Comparison of ENCODE assay signal across 8 cellular contexts in the genomic region with DNA sequence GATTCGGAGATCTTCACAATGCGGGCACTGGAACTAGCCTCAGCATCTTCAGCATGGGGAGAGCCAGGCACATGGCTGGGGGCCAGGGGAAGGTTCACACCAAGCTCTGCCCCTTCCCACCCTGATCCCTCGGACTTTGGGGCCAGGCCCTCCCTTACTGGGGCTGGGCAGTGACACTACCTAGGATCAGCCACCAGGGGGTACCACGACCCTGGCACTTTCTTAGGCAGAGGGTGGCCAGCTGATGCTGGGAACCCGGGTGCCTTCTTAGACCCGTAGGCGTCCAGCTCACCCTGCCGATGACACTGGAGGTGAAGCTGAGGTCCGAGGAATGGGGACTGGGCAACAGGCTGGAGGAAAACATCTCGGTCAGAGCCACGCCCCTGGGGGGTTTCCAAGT. TPM values are rescaled to one million over a fixed set of nuclear protein-coding genes. Genes with fewer than 3 reads are reported as not detected.
A peak's percentile ranks its signal among the peaks of the same experiment; 100 is the strongest.
DNase-seq lines count a peak whose midpoint lies in the region; ATAC-seq, FAIRE-seq and TF ChIP-seq lines count a peak whose summit lies in the region.
"Not testable (repeated sequence)": the region's sequence is repeated elsewhere in the genome, so short reads cannot be mapped to it uniquely, and the experiment has no call there.

No MANE protein-coding gene starts in this region.

- not testable (repeated sequence) for H3K4me1 Mint-ChIP-seq in activated naive CD4-positive, alpha-beta T cell treated with anti-CD3 and anti-CD28 coated beads, Interleukin-2, amount 10 ng/mL, durations not matched to agents 7 days and 5 days

- not testable (repeated sequence) for TF ChIP-seq EP300 in A549 (IDR thresholded peaks at IDR 0.05); HepG2 (IDR thresholded peaks at IDR 0.05; ENCODE audit: low read depth in 2 of 2, low read length in 2 of 2); HepG2 (CRISPR knock-in tag; IDR thresholded peaks at IDR 0.05; ENCODE audit: borderline replicate concordance)

- H3K79me2 ChIP-seq in HepG2 (ENCODE audit: insufficient read depth, low read length): not testable (repeated sequence)

- H3K4me3 Mint-ChIP-seq in activated naive CD4-positive, alpha-beta T cell treated with anti-CD3 and anti-CD28 coated beads, Interleukin-2, amount 10 ng/mL, durations not matched to agents 7 days and 5 days: not testable (repeated sequence)

- H3K27ac Mint-ChIP-seq in activated naive CD4-positive, alpha-beta T cell treated with anti-CD3 and anti-CD28 coated beads, Interleukin-2, amount 10 ng/mL, durations not matched to agents 7 days and 5 days: not testable (repeated sequence)

- BruUV-seq in HepG2 (replicated peaks; lab: Mats Ljungman, UMichigan): not testable (repeated sequence)

- not testable (repeated sequence) for H3K9ac ChIP-seq in HepG2 (ENCODE audit: insufficient read depth, low read depth, low read length)

- H3K36me3 ChIP-seq in HepG2 (replicated peaks in 1 of 2; ENCODE audit: control insufficient read depth in 1 of 2, insufficient read depth in 2 of 2, low read length in 2 of 2); gastrocnemius medialis: not testable (repeated sequence)

- not testable (repeated sequence) for FAIRE-seq in A549 (lab: Jason Lieb, UNC); HepG2 (lab: Jason Lieb, UNC)

- intact Hi-C loops in HepG2 (cut with micrococcal nuclease; ENCODE audit: unreplicated experiment); gastrocnemius medialis (cut with DNase I; ENCODE audit: low total_unique reads): not testable (repeated sequence)

- not testable (repeated sequence) for H4K20me1 ChIP-seq in HepG2 (ENCODE audit: insufficient read depth, low read length)

- H2AFZ ChIP-seq in HepG2 (ENCODE audit: low read length): not testable (repeated sequence)

- H3K4me3 ChIP-seq in A549; epithelial cell of esophagus (ENCODE audit: low read length); HepG2 (replicated peaks in 1 of 3; ENCODE audit: insufficient read depth in 1 of 3, low read depth in 2 of 3, low read length in 3 of 3); gastrocnemius medialis: not testable (repeated sequence)

- H3K27ac ChIP-seq in A549; RWPE1; HepG2 (ENCODE audit: extremely low read length, insufficient read depth, low read length); gastrocnemius medialis: not testable (repeated sequence)

- in situ Hi-C loops in HepG2 (cut with HindIII; ENCODE audit: extremely low pct_ligation_motif_present, low pct_unique_long_range_greater_than_20kb); gastrocnemius medialis (cut with MboI; ENCODE audit: low sequenced_read_pairs in 4 of 4): not testable (repeated sequence)

- not testable (repeated sequence) for H3K4me1 ChIP-seq in A549, gastrocnemius medialis
- H3K4me1 ChIP-seq in HepG2 (ENCODE audit: insufficient read depth, low read length): peaks cover 35% of the 10 kb centered on the region

- H3K36me3 Mint-ChIP-seq in activated naive CD4-positive, alpha-beta T cell treated with anti-CD3 and anti-CD28 coated beads, Interleukin-2, amount 10 ng/mL, durations not matched to agents 7 days and 5 days: not testable (repeated sequence)

- DNase-seq in A549 (ENCODE audit: low read depth in 1 of 2, low spot score in 1 of 2) (peak in 1 of 2 experiments; percentile 16), ELR (ENCODE audit: low read depth) (peak; percentile 58), LHCN-M2 (ENCODE audit: low read depth) (peak; percentile 1), epithelial cell of esophagus (ENCODE audit: low read depth) (peak; percentile 4)
- DNase-seq in RWPE1 (ENCODE audit: low spot score); HepG2 (ENCODE audit: low spot score); gastrocnemius medialis: not testable (repeated sequence)
- peak; percentile 44 for DNase-seq in activated naive CD4-positive, alpha-beta T cell treated with anti-CD3 and anti-CD28 coated beads, Interleukin-2, amount 10 ng/mL, durations not matched to agents 7 days and 5 days

- H3K9me3 Mint-ChIP-seq in activated naive CD4-positive, alpha-beta T cell treated with anti-CD3 and anti-CD28 coated beads, Interleukin-2, amount 10 ng/mL, durations not matched to agents 7 days and 5 days: not testable (repeated sequence)

- not testable (repeated sequence) for H3K4me2 ChIP-seq in A549; HepG2 (ENCODE audit: low read depth, low read length)

- TF ChIP-seq CTCF in A549 (IDR thresholded peaks at IDR 0.05) (peak; percentile 6; the same call in 1 of the 3 replicates), RWPE1 (conservative IDR thresholded peaks at IDR 0.05; ENCODE audit: low read depth) (peak; percentile 18; the same call in 1 of the 2 replicates), epithelial cell of esophagus (IDR thresholded peaks at IDR 0.05; ENCODE audit: insufficient read depth, low read depth, low read length, missing control alignments) (peak; percentile 30), HepG2 (CRISPR knock-in tag; IDR thresholded peaks at IDR 0.05) (peak; percentile 51), gastrocnemius medialis (IDR thresholded peaks at IDR 0.05 in 4 of 5, conservative IDR thresholded peaks at IDR 0.05 in 1 of 5) (peak in 4 of 5 experiments; percentile 12 to 46 (median 31))

- 17% methylated on average over 1 of the region's 11 CpGs for WGBS in A549 (ENCODE audit: missing lambda C conversion rate)
- WGBS in HepG2 (ENCODE audit: low lambda C conversion rate): 67% methylated on average over 3 of the region's 11 CpGs

- not testable (repeated sequence) for ATAC-seq in A549, HepG2, gastrocnemius medialis

- H3K27me3 ChIP-seq in HepG2 (ENCODE audit: control insufficient read depth in 1 of 2, insufficient read depth in 2 of 2, low read length in 2 of 2); gastrocnemius medialis: not testable (repeated sequence)

- POLR2A ChIA-PET in A549 (lab: Yijun Ruan, JAX); RWPE1 (lab: Yijun Ruan, JAX; ENCODE audit: low non-redundant PET); HepG2 (lab: Yijun Ruan, JAX): not testable (repeated sequence)

- TF ChIP-seq RAD21 in A549 (conservative IDR thresholded peaks at IDR 0.05 in 1 of 2, IDR thresholded peaks at IDR 0.05 in 1 of 2) (0 out of 5 replicates have a peak, but pooled peaks of 1 of the 2 experiments have one; percentile 4), HepG2 (CRISPR knock-in tag; IDR thresholded peaks at IDR 0.05) (peak; percentile 44)

- CTCF ChIA-PET in A549 (lab: Yijun Ruan, JAX): interaction anchor here (0.9 kb wide), 1 partner anchor 129 kb away, joined by 4 read pairs; no protein-coding TSS in a partner anchor
- CTCF ChIA-PET in RWPE1 (lab: Yijun Ruan, JAX); activated naive CD4-positive, alpha-beta T cell treated with anti-CD3 and anti-CD28 coated beads, Interleukin-2, amount 10 ng/mL, durations not matched to agents 7 days and 5 days (lab: Charles Lee); HepG2 (lab: Yijun Ruan, JAX; ENCODE audit: low intra/inter-chr PET ratio, low total read pairs): not testable (repeated sequence)

- not testable (repeated sequence) for H3K27me3 Mint-ChIP-seq in activated naive CD4-positive, alpha-beta T cell treated with anti-CD3 and anti-CD28 coated beads, Interleukin-2, amount 10 ng/mL, durations not matched to agents 7 days and 5 days

- not testable (repeated sequence) for TF ChIP-seq POLR2A in A549 (IDR thresholded peaks at IDR 0.05; ENCODE audit: low read length); HepG2 (IDR thresholded peaks at IDR 0.05; ENCODE audit: insufficient read depth in 1 of 2, low read depth in 2 of 2, low read length in 2 of 2); gastrocnemius medialis (IDR thresholded peaks at IDR 0.05)

- H3K9me3 ChIP-seq in A549; HepG2 (ENCODE audit: low read length); gastrocnemius medialis: not testable (repeated sequence)

RNA-seq across cellular contexts. Expression of a gene that starts 26.1 kb away (rescaled TPM):
- polyA plus RNA-seq in A549 (2011; rRNA removed) (50.1 and 51.5 TPM in 2 replicates), A549 (2017; fragmentation: RNase III; extraction: RNeasy Plus Mini Kit Qiagen cat#74134 plus additional on column Dnase treatment) (102 to 125 TPM (median 118 TPM) in 3 replicates), HepG2 (2011; rRNA removed) (103 and 150 TPM in 2 replicates)
- polyA plus RNA-seq in A549 (2012; cell fraction: cytosol; rRNA removed): 89.3 and 113 TPM in 2 replicates
- polyA plus RNA-seq in A549 (2012; cell fraction: nucleus; rRNA removed): 325 and 377 TPM in 2 replicates
- 43.4 and 61.4 TPM in 2 replicates for polyA minus RNA-seq in A549 (2011; rRNA and poly(A)+ RNA removed)
- total RNA-seq in LHCN-M2 (2014; rRNA removed) (1.1 and 2.5 TPM in 2 replicates), HepG2 (2016; rRNA removed; fragmentation: Illumina TruSeq; extraction: Trizol) (11.6 and 29.9 TPM in 2 replicates), gastrocnemius medialis (1 to 10 TPM in 2 of 4 donors, under 1 TPM in 2; 0.29 to 1.3 (median 0.94) TPM)
- polyA plus RNA-seq in LHCN-M2 (2012): 1.6 TPM
- 6.9 and 7.0 TPM in 2 replicates for total RNA-seq in HepG2 (2016; cell fraction: cytosol; rRNA removed; fragmentation: Illumina TruSeq; extraction: Trizol; ENCODE audit: low read depth)
- total RNA-seq in HepG2 (2016; cell fraction: insoluble cytoplasmic fraction; rRNA removed; fragmentation: Illumina TruSeq; extraction: Trizol): 14.5 and 27.5 TPM in 2 replicates
- total RNA-seq in HepG2 (2016; cell fraction: membrane; rRNA removed; fragmentation: Illumina TruSeq; extraction: Trizol): 8.2 and 14.5 TPM in 2 replicates
- 30.4 and 31.0 TPM in 2 replicates for total RNA-seq in HepG2 (2016; cell fraction: nucleus; rRNA removed; fragmentation: Illumina TruSeq; extraction: Trizol)
- 81.5 and 120 TPM in 2 replicates for polyA plus RNA-seq in HepG2 (2011; cell fraction: cytosol; rRNA removed)
- 371 and 443 TPM in 2 replicates for polyA plus RNA-seq in HepG2 (2011; cell fraction: nucleus; rRNA removed)
- 45.9 and 52.6 TPM in 2 replicates for polyA plus RNA-seq in HepG2 (2012)
- polyA plus RNA-seq in HepG2 (2016; cell fraction: cytosol; fragmentation: Illumina TruSeq; extraction: Trizol; ENCODE audit: low read depth): 8.9 and 10.2 TPM in 2 replicates
- 15.2 and 17.2 TPM in 2 replicates for polyA plus RNA-seq in HepG2 (2016; cell fraction: insoluble cytoplasmic fraction; fragmentation: Illumina TruSeq; extraction: Trizol; ENCODE audit: low read depth)
- polyA plus RNA-seq in HepG2 (2016; cell fraction: membrane; fragmentation: Illumina TruSeq; extraction: Trizol; ENCODE audit: low read depth): 11.3 and 13.6 TPM in 2 replicates
- polyA plus RNA-seq in HepG2 (2016; cell fraction: nucleus; fragmentation: Illumina TruSeq; extraction: Trizol; ENCODE audit: insufficient read depth, low read depth): 74.0 and 82.3 TPM in 2 replicates
- polyA minus RNA-seq in HepG2 (2011; rRNA and poly(A)+ RNA removed; ENCODE audit: low replicate concordance): 7.2 and 119 TPM in 2 replicates
- polyA minus RNA-seq in HepG2 (2011; cell fraction: cytosol; rRNA and poly(A)+ RNA removed): 46.0 and 49.6 TPM in 2 replicates
- 35.4 and 41.2 TPM in 2 replicates for polyA minus RNA-seq in HepG2 (2011; cell fraction: nucleus; rRNA and poly(A)+ RNA removed)

RNA-seq across cellular contexts. Expression of a gene that starts 36.2 kb away (rescaled TPM):
- polyA plus RNA-seq in A549 (2011; rRNA removed): 5.3 and 6.2 TPM in 2 replicates
- polyA plus RNA-seq in A549 (2012; cell fraction: cytosol; rRNA removed): 9.7 and 13.7 TPM in 2 replicates
- 40.9 and 50.7 TPM in 2 replicates for polyA plus RNA-seq in A549 (2012; cell fraction: nucleus; rRNA removed)
- polyA plus RNA-seq in A549 (2017; fragmentation: RNase III; extraction: RNeasy Plus Mini Kit Qiagen cat#74134 plus additional on column Dnase treatment): 5.5 to 8.3 TPM (median 7.1 TPM) in 3 replicates
- 5.1 and 7.3 TPM in 2 replicates for polyA minus RNA-seq in A549 (2011; rRNA and poly(A)+ RNA removed)
- 6.0 and 7.2 TPM in 2 replicates for total RNA-seq in LHCN-M2 (2014; rRNA removed)
- polyA plus RNA-seq in LHCN-M2 (2012): 5.2 TPM
- 5.7 and 11.8 TPM in 2 replicates for total RNA-seq in HepG2 (2016; rRNA removed; fragmentation: Illumina TruSeq; extraction: Trizol)
- 14.2 and 14.4 TPM in 2 replicates for total RNA-seq in HepG2 (2016; cell fraction: cytosol; rRNA removed; fragmentation: Illumina TruSeq; extraction: Trizol; ENCODE audit: low read depth)
- total RNA-seq in HepG2 (2016; cell fraction: insoluble cytoplasmic fraction; rRNA removed; fragmentation: Illumina TruSeq; extraction: Trizol): 5.6 and 12.5 TPM in 2 replicates
- total RNA-seq in HepG2 (2016; cell fraction: membrane; rRNA removed; fragmentation: Illumina TruSeq; extraction: Trizol): 14.8 and 16.4 TPM in 2 replicates
- 10.7 and 13.7 TPM in 2 replicates for total RNA-seq in HepG2 (2016; cell fraction: nucleus; rRNA removed; fragmentation: Illumina TruSeq; extraction: Trizol)
- 34.8 and 48.8 TPM in 2 replicates for polyA plus RNA-seq in HepG2 (2011; rRNA removed)
- 18.6 and 35.0 TPM in 2 replicates for polyA plus RNA-seq in HepG2 (2011; cell fraction: cytosol; rRNA removed)
- 225 and 265 TPM in 2 replicates for polyA plus RNA-seq in HepG2 (2011; cell fraction: nucleus; rRNA removed)
- polyA plus RNA-seq in HepG2 (2012): 19.0 and 24.1 TPM in 2 replicates
- 15.3 and 17.1 TPM in 2 replicates for polyA plus RNA-seq in HepG2 (2016; cell fraction: cytosol; fragmentation: Illumina TruSeq; extraction: Trizol; ENCODE audit: low read depth)
- polyA plus RNA-seq in HepG2 (2016; cell fraction: insoluble cytoplasmic fraction; fragmentation: Illumina TruSeq; extraction: Trizol; ENCODE audit: low read depth): 8.8 and 9.2 TPM in 2 replicates
- 17.8 and 17.9 TPM in 2 replicates for polyA plus RNA-seq in HepG2 (2016; cell fraction: membrane; fragmentation: Illumina TruSeq; extraction: Trizol; ENCODE audit: low read depth)
- 32.8 and 35.7 TPM in 2 replicates for polyA plus RNA-seq in HepG2 (2016; cell fraction: nucleus; fragmentation: Illumina TruSeq; extraction: Trizol; ENCODE audit: insufficient read depth, low read depth)
- polyA minus RNA-seq in HepG2 (2011; rRNA and poly(A)+ RNA removed; ENCODE audit: low replicate concordance): 24.5 TPM in 1 of 2 replicates, not detected in the other
- polyA minus RNA-seq in HepG2 (2011; cell fraction: cytosol; rRNA and poly(A)+ RNA removed): 5.7 and 8.9 TPM in 2 replicates
- 13.3 and 13.4 TPM in 2 replicates for polyA minus RNA-seq in HepG2 (2011; cell fraction: nucleus; rRNA and poly(A)+ RNA removed)
- total RNA-seq in gastrocnemius medialis: 1 to 10 TPM; 1.9 to 3.4 (median 2.8) TPM
